In the genomic region with DNA sequence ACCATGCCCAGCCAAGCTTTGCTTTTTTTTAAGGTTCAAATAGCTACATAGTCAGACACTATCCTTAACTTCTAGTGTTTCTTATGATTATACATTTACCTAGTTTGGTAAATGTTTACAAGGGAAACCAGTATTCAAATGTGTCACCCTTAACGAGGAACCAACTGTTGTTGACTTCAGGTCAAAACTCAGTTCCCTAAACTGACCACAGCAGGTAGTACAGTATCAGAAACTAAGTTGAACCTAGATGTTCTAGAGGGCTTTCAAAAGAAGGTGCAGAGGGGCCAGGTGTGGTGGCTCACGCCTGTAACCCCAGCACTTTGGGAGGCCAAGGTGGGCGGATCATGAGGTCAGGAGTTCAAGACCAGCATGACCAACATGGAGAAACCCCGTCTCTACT, we compare ENCODE assay signal across 16 cellular contexts. TPM values are rescaled to one million over a fixed set of nuclear protein-coding genes. Genes with fewer than 3 reads are reported as not detected.
A peak's percentile ranks its signal among the peaks of the same experiment; 100 is the strongest.
DNase-seq lines count a peak whose midpoint lies in the region; ATAC-seq and TF ChIP-seq lines count a peak whose summit lies in the region.
"Had no signal": no experiment of that assay in that cellular context is flagged by ENCODE, and none has a peak within 500 bp of the region (broad histone marks: within the 10 kb centered on the region; RNA-seq: fewer than 3 reads in every experiment).

No MANE protein-coding gene starts in this region.

- H3K36me3 ChIP-seq in endodermal cell (ENCODE audit: control insufficient read depth, insufficient read depth, low read length) = peaks cover 42% of the 10 kb centered on the region
- H3K36me3 ChIP-seq: BLaER1 treated with 17β-estradiol and CSF1 and Interleukin-3, amounts not matched to agents 10 nM and 100 nM had no signal

- no peak for DNase-seq in endodermal cell
- no peak for DNase-seq in hepatic stellate cell (ENCODE audit: low spot score)
- no peak for DNase-seq in T-helper 9 cell
- no peak for DNase-seq in NCI-H1092 (lab: John Stamatoyannopoulos, UW)
- DNase-seq: ACHN; Calu3; CD4-positive, CD25-positive, alpha-beta regulatory T cell; DMS 273 treated with DMSO at 0.1 percent for 48 hours; GM23248 had no signal

- peaks cover 2% of the 10 kb centered on the region for H3K9me3 Mint-ChIP-seq in endodermal cell

- H3K27ac Mint-ChIP-seq in endodermal cell = no peak overlapping the region
- H3K27ac Mint-ChIP-seq: CD4-positive, CD25-positive, alpha-beta regulatory T cell had no signal

- H3K4me1 Mint-ChIP-seq in endodermal cell = peaks cover 56% of the 10 kb centered on the region
- H3K4me1 Mint-ChIP-seq: CD4-positive, CD25-positive, alpha-beta regulatory T cell had no signal

- peak overlapping the region; percentile 18 for H3K4me3 Mint-ChIP-seq in endodermal cell
- H3K4me3 Mint-ChIP-seq: CD4-positive, CD25-positive, alpha-beta regulatory T cell had no signal

- no peaks in the 10 kb centered on the region for H3K9me3 ChIP-seq in endodermal cell (ENCODE audit: control insufficient read depth, low read length)

- H3K27ac ChIP-seq in endodermal cell (ENCODE audit: low read depth, low read length) = no peak overlapping the region
- H3K27ac ChIP-seq: BLaER1 treated with 17β-estradiol and CSF1 and Interleukin-3, amounts not matched to agents 10 nM and 100 nM; GM23248; KMS-11 had no signal

- peaks cover 84% of the 10 kb centered on the region for H3K36me3 Mint-ChIP-seq in endodermal cell (ENCODE audit: low read depth)
- H3K36me3 Mint-ChIP-seq: CD4-positive, CD25-positive, alpha-beta regulatory T cell had no signal

- TF ChIP-seq CTCF in endodermal cell (conservative IDR thresholded peaks at IDR 0.05) = no peak

- no peaks in the 10 kb centered on the region for H3K4me1 ChIP-seq in endodermal cell (ENCODE audit: control insufficient read depth, insufficient read depth, low read length)
- H3K4me1 ChIP-seq: BLaER1 treated with 17β-estradiol and CSF1 and Interleukin-3, amounts not matched to agents 10 nM and 100 nM had no signal

- ATAC-seq in GM18870 (IDR thresholded peaks at IDR 0.05; ENCODE audit: unreplicated experiment) (peak; percentile 47), HG03342 (IDR thresholded peaks at IDR 0.05; ENCODE audit: unreplicated experiment) (peak; percentile 47), HG03439 (IDR thresholded peaks at IDR 0.05; ENCODE audit: unreplicated experiment) (no peak)
- ATAC-seq: HCT116, HepG2 had no signal

- no peak overlapping the region for H3K4me3 ChIP-seq in endodermal cell (ENCODE audit: low read length)
- H3K4me3 ChIP-seq: BLaER1 treated with 17β-estradiol and CSF1 and Interleukin-3, amounts not matched to agents 10 nM and 100 nM; GM23248 had no signal

- 87% methylated on average over 4 of the region's 4 CpGs; no CpG with 5 or more reads in 1 of the 2 experiments for WGBS in endodermal cell (ENCODE audit: insufficient coverage in 1 of 2, insufficient read length in 1 of 2), 2 experiments

- no peak overlapping the region for H3K9ac ChIP-seq in endodermal cell (ENCODE audit: extremely low read depth, low read length, poor library complexity, severe bottlenecking)
- H3K9ac ChIP-seq: BLaER1 treated with 17β-estradiol and CSF1 and Interleukin-3, amounts not matched to agents 10 nM and 100 nM; GM23248; KMS-11 had no signal

- no peaks in the 10 kb centered on the region for H3K27me3 ChIP-seq in endodermal cell (ENCODE audit: control insufficient read depth, insufficient read depth, low read length, poor library complexity, severe bottlenecking)

- H3K27me3 Mint-ChIP-seq in endodermal cell (ENCODE audit: insufficient read depth) = no peaks in the 10 kb centered on the region
- H3K27me3 Mint-ChIP-seq: CD4-positive, CD25-positive, alpha-beta regulatory T cell had no signal

RNA-seq across cellular contexts. Expression of a gene that starts 11.3 kb away (rescaled TPM):
- total RNA-seq in endodermal cell = 100 to 1,000 TPM; 281 to 829 TPM
- polyA plus RNA-seq in endodermal cell (2013, experiment 1 of 2) = 119 TPM
- 101 TPM for polyA plus RNA-seq in endodermal cell (2013, experiment 2 of 2)
- total RNA-seq: CD4-positive, CD25-positive, alpha-beta regulatory T cell had no signal
- polyA plus RNA-seq: CD4-positive, CD25-positive, alpha-beta regulatory T cell had no signal
